In the genomic region with DNA sequence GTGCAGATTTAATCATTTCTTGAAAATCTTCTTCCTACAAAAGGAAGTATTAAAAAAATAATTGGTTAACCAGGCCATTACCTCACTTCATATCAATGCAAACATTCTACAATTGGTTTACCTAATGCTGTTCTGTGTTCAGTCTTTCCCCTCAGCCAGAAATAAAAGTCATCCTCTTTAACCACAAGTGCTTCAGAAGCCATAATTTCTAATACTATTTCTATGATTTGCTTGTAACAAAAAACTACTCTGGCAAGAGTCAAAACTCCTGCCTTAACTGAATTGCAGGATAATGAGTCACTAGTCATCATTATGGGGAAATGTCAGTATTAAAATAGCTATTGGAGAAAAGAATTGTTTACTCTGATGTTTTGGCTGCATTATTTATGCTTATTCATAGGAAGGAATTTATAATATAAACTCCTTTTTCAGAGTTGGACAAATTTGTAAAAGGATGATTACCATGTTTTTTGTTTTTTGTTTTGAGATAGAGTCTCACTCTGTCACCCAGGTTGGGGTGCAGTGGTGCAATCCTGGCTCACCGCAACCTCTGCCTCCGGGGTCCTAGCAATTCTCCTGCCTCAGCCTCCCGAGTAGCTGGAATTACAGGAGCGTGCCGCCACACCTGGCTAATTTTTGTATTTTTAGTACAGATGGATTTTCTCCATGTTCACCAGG, we compare ENCODE assay signal across 13 cellular contexts. TPM values are rescaled to one million over a fixed set of nuclear protein-coding genes. Genes with fewer than 3 reads are reported as not detected.
DNase-seq lines count a peak whose midpoint lies in the region; TF ChIP-seq lines count a peak whose summit lies in the region.
"Had no signal": no experiment of that assay in that cellular context is flagged by ENCODE, and none has a peak within 500 bp of the region (broad histone marks: within the 10 kb centered on the region; RNA-seq: fewer than 3 reads in every experiment).

No MANE protein-coding gene starts in this region.

- H3K27ac ChIP-seq in epithelial cell of prostate, result peak overlapping the region; percentile 77
- peak overlapping the region; percentile 67 for H3K27ac ChIP-seq in osteoblast (ENCODE audit: low read depth, low read length)
- peak overlapping the region in 1 of 4 donors; percentile 31 for H3K27ac ChIP-seq in tibial nerve

- H3K4me2 ChIP-seq in osteoblast (ENCODE audit: insufficient read depth, low read length), result peak overlapping the region; percentile 27

- DNase-seq in AG20443 (ENCODE audit: low spot score) (peak; percentile 71), NCI-H2196 treated with DMSO at 0.1 percent for 48 hours (lab: John Stamatoyannopoulos, UW; ENCODE audit: unreplicated experiment) (peak; percentile 20), epithelial cell of prostate (ENCODE audit: low read depth, low spot score) (peak; percentile 36), osteoblast (ENCODE audit: insufficient read length, low spot score, missing footprints) (peak; percentile 14), NCI-H1048 (lab: John Stamatoyannopoulos, UW) (no peak), NCI-H510A (lab: John Stamatoyannopoulos, UW) (no peak), ureter (ENCODE audit: low spot score) (no peak), tibial nerve (ENCODE audit: low spot score in 2 of 2) (no peak)
- DNase-seq: activated CD4-positive, CD25-positive, alpha-beta regulatory T cell; COR-L47; effector memory CD4-positive, alpha-beta T cell; left colon; NCI-H1436 had no signal

- no peak for TF ChIP-seq CTCF in osteoblast (IDR thresholded peaks at IDR 0.05; ENCODE audit: extremely low read depth, low read depth, low read length)
- no peak for TF ChIP-seq CTCF in tibial nerve (IDR thresholded peaks at IDR 0.05)

- H3K4me1 ChIP-seq in osteoblast (ENCODE audit: insufficient read depth, low read length) (peaks cover 10% of the 10 kb centered on the region), tibial nerve (peaks cover 0 to 10% (median 0%) of the 10 kb centered on the region in 4 donors)

- H3K9me3 ChIP-seq in osteoblast (ENCODE audit: low read depth, low read length) (no peaks in the 10 kb centered on the region), tibial nerve (no peaks in the 10 kb centered on the region)

- WGBS in tibial nerve, 2 donors, result 85 to 87% methylated on average over 5 of the region's 5 CpGs

- H3K4me3 ChIP-seq in osteoblast (ENCODE audit: insufficient read depth, low read length), result no peak overlapping the region
- no peak overlapping the region for H3K4me3 ChIP-seq in tibial nerve

- TF ChIP-seq POLR2A in tibial nerve (IDR thresholded peaks at IDR 0.05), result no peak

- H3K36me3 ChIP-seq in osteoblast (ENCODE audit: insufficient read depth, low read length) (no peaks in the 10 kb centered on the region), tibial nerve (peaks cover 0 to 15% (median 0%) of the 10 kb centered on the region in 3 donors)

- no peaks in the 10 kb centered on the region for H3K79me2 ChIP-seq in osteoblast (ENCODE audit: insufficient read depth, low read length)

- no peak for TF ChIP-seq EP300 in tibial nerve (IDR thresholded peaks at IDR 0.05)

- no peak overlapping the region for H2AFZ ChIP-seq in osteoblast (ENCODE audit: low read length)

- H3K27me3 ChIP-seq in osteoblast (ENCODE audit: insufficient read depth, low read length) (no peaks in the 10 kb centered on the region), tibial nerve (no peaks in the 10 kb centered on the region)

- H4K20me1 ChIP-seq in osteoblast (ENCODE audit: insufficient read depth, low read length), result no peaks in the 10 kb centered on the region

RNA-seq across cellular contexts. Expression of gene ODAD2, which starts 55.5 kb away (rescaled TPM):
- 0.59 and 0.72 TPM in 2 replicates for total RNA-seq in osteoblast
- 0.86 TPM for total RNA-seq in ureter
- total RNA-seq in tibial nerve, result 1 to 10 TPM in 1 of 4 donors, not detected in 3; 1.7 TPM

Comparison
In these comparisons a context has a peak if more than half of its experiments do, and no peak if none do; other contexts are left out.
1. DNase-seq: peak in AG20443 (single experiment), NCI-H2196 treated with DMSO at 0.1 percent for 48 hours (single experiment), epithelial cell of prostate (single experiment) and osteoblast (single experiment); none in NCI-H1048 (single experiment), NCI-H510A (single experiment), ureter (single experiment) and tibial nerve (0 of 2).